Comparison of ENCODE assay signal across 14 cellular contexts in genomic region chr10:46020344-46020656, GRCh38. TPM values are rescaled to one million over a fixed set of nuclear protein-coding genes. Genes with fewer than 3 reads are reported as not detected.
DNase-seq lines count a peak whose midpoint lies in the region; ATAC-seq and TF ChIP-seq lines count a peak whose summit lies in the region.
"Had no signal": no experiment of that assay in that cellular context is flagged by ENCODE, and none has a peak within 500 bp of the region (broad histone marks: within the 10 kb centered on the region; RNA-seq: fewer than 3 reads in every experiment).

No MANE protein-coding gene starts in this region.

- TF ChIP-seq POLR2A in tibial nerve (IDR thresholded peaks at IDR 0.05) = no peak

- TF ChIP-seq CTCF in endodermal cell (conservative IDR thresholded peaks at IDR 0.05) (no peak), tibial nerve (IDR thresholded peaks at IDR 0.05) (no peak)

- H3K9me3 ChIP-seq in endodermal cell (ENCODE audit: control insufficient read depth, low read length) (no peaks in the 10 kb centered on the region), muscle layer of duodenum (ENCODE audit: control insufficient read depth in 1 of 2, low read length in 2 of 2) (no peaks in the 10 kb centered on the region), tibial nerve (no peaks in the 10 kb centered on the region)

- peaks cover 9% of the 10 kb centered on the region for H3K36me3 Mint-ChIP-seq in activated naive CD4-positive, alpha-beta T cell treated with anti-CD3 and anti-CD28 coated beads for 36 hours (ENCODE audit: low read depth)
- H3K36me3 Mint-ChIP-seq in endodermal cell (ENCODE audit: low read depth) = peaks cover 39% of the 10 kb centered on the region
- peaks cover 0 to 3% of the 10 kb centered on the region in 2 donors for H3K36me3 Mint-ChIP-seq in stimulated activated naive B cell treated with anti-CD40 and anti-IgM and Interleukin-4, amounts not matched to agents 10 μg/mL and 1 μg/mL and 100 μg/mL, for 72 hours

- H3K27me3 Mint-ChIP-seq in activated naive CD4-positive, alpha-beta T cell treated with anti-CD3 and anti-CD28 coated beads for 36 hours (ENCODE audit: low read depth) = no peaks in the 10 kb centered on the region
- no peaks in the 10 kb centered on the region for H3K27me3 Mint-ChIP-seq in endodermal cell (ENCODE audit: insufficient read depth)
- no peaks in the 10 kb centered on the region for H3K27me3 Mint-ChIP-seq in stimulated activated naive B cell treated with anti-CD40 and anti-IgM and Interleukin-4, amounts not matched to agents 10 μg/mL and 1 μg/mL and 100 μg/mL, for 72 hours

- H3K4me3 ChIP-seq in endodermal cell (ENCODE audit: low read length) (peak overlapping the region; percentile 33), muscle layer of duodenum (ENCODE audit: low read depth in 1 of 2, low read length in 2 of 2) (no peak overlapping the region), tibial nerve (no peak overlapping the region)

- no peak overlapping the region for H3K27ac ChIP-seq in endodermal cell (ENCODE audit: low read depth, low read length)
- H3K27ac ChIP-seq in muscle layer of duodenum (ENCODE audit: low read length) = peak overlapping the region; percentile 34
- H3K27ac ChIP-seq in tibial nerve = peak overlapping the region in 3 of 4 donors; percentile 8 to 21 (median 18)

- H3K27ac Mint-ChIP-seq in activated naive CD4-positive, alpha-beta T cell treated with anti-CD3 and anti-CD28 coated beads for 36 hours = peak overlapping the region; percentile 57
- H3K27ac Mint-ChIP-seq in endodermal cell = no peak overlapping the region
- no peak overlapping the region for H3K27ac Mint-ChIP-seq in stimulated activated naive B cell treated with anti-CD40 and anti-IgM and Interleukin-4, amounts not matched to agents 10 μg/mL and 1 μg/mL and 100 μg/mL, for 72 hours

- no peak for ATAC-seq in stimulated activated naive B cell treated with anti-CD40 and anti-IgM and Interleukin-4, amounts not matched to agents 10 μg/mL and 1 μg/mL and 100 μg/mL, for 72 hours (replicated peaks)
- no peak for ATAC-seq in HG03354 (IDR thresholded peaks at IDR 0.05; ENCODE audit: poor library complexity, severe bottlenecking, unreplicated experiment)

- H3K36me3 ChIP-seq in endodermal cell (ENCODE audit: control insufficient read depth, insufficient read depth, low read length) (peaks cover 43% of the 10 kb centered on the region), muscle layer of duodenum (ENCODE audit: control insufficient read depth in 1 of 2, insufficient read depth in 2 of 2, low read length in 2 of 2) (peaks cover 6 to 11% of the 10 kb centered on the region in 2 donors), tibial nerve (peaks cover 0 to 9% (median 0%) of the 10 kb centered on the region in 3 donors)

- peaks cover 12% of the 10 kb centered on the region for H3K4me1 ChIP-seq in endodermal cell (ENCODE audit: control insufficient read depth, insufficient read depth, low read length)
- peaks cover 40 to 59% of the 10 kb centered on the region in 2 donors for H3K4me1 ChIP-seq in muscle layer of duodenum (ENCODE audit: control insufficient read depth in 1 of 2, insufficient read depth in 2 of 2, low read length in 2 of 2)
- H3K4me1 ChIP-seq in tibial nerve = peaks cover 0 to 93% (median 38%) of the 10 kb centered on the region in 4 donors

- no peak for TF ChIP-seq EP300 in tibial nerve (IDR thresholded peaks at IDR 0.05)

- CTCF ChIA-PET in activated naive CD4-positive, alpha-beta T cell treated with anti-CD3 and anti-CD28 coated beads for 36 hours (lab: Charles Lee) = interaction anchor here (1.7 kb wide), 1 partner anchor 9 kb away, joined by 8 read pairs; no protein-coding TSS in a partner anchor

- H3K4me1 Mint-ChIP-seq in activated naive CD4-positive, alpha-beta T cell treated with anti-CD3 and anti-CD28 coated beads for 36 hours (ENCODE audit: low read depth) = peaks cover 71% of the 10 kb centered on the region
- peaks cover 50% of the 10 kb centered on the region for H3K4me1 Mint-ChIP-seq in endodermal cell
- peaks cover 30 to 73% of the 10 kb centered on the region in 2 donors for H3K4me1 Mint-ChIP-seq in stimulated activated naive B cell treated with anti-CD40 and anti-IgM and Interleukin-4, amounts not matched to agents 10 μg/mL and 1 μg/mL and 100 μg/mL, for 72 hours

- 71 to 100% methylated on average over 1 to 2 of the region's 3 CpGs for WGBS in endodermal cell (ENCODE audit: insufficient coverage in 1 of 2, insufficient read length in 1 of 2), 2 experiments
- 80 to 88% methylated on average over 3 of the region's 3 CpGs for whole genome bisulfite sequencing in tibial nerve, 2 donors

- no peak overlapping the region for H3K4me3 Mint-ChIP-seq in activated naive CD4-positive, alpha-beta T cell treated with anti-CD3 and anti-CD28 coated beads for 36 hours
- H3K4me3 Mint-ChIP-seq in endodermal cell = no peak overlapping the region
- no peak overlapping the region for H3K4me3 Mint-ChIP-seq in stimulated activated naive B cell treated with anti-CD40 and anti-IgM and Interleukin-4, amounts not matched to agents 10 μg/mL and 1 μg/mL and 100 μg/mL, for 72 hours

- DNase-seq in activated naive CD4-positive, alpha-beta T cell treated with anti-CD3 and anti-CD28 coated beads for 36 hours = no peak
- DNase-seq in activated naive CD4-positive, alpha-beta T cell (lab: John Stamatoyannopoulos, UW) = no peak
- DNase-seq in endodermal cell = no peak
- no peak for DNase-seq in tibial nerve (ENCODE audit: low spot score in 2 of 2)
- no peak for DNase-seq in stimulated activated naive B cell treated with anti-CD40 and anti-IgM and Interleukin-4, amounts not matched to agents 10 μg/mL and 1 μg/mL and 100 μg/mL, for 72 hours
- DNase-seq in GOT3 (lab: John Stamatoyannopoulos, UW) = no peak
- DNase-seq: activated CD4-positive, alpha-beta T cell treated with anti-CD3 and anti-CD28 coated beads for 48 hours; amniotic stem cell; NCI-H1417; NCI-H524 had no signal

- no peak overlapping the region for H3K9ac ChIP-seq in endodermal cell (ENCODE audit: extremely low read depth, low read length, poor library complexity, severe bottlenecking)

- intact Hi-C loops in activated naive CD4-positive, alpha-beta T cell treated with anti-CD3 and anti-CD28 coated beads for 36 hours (cut with micrococcal nuclease) = loop anchor here (1.0 to 10.0 kb wide), 3 partner anchors 9 to 598 kb away; partner anchors contain the start of gene ZFAND4

- H3K9me3 Mint-ChIP-seq in activated naive CD4-positive, alpha-beta T cell treated with anti-CD3 and anti-CD28 coated beads for 36 hours = no peaks in the 10 kb centered on the region
- H3K9me3 Mint-ChIP-seq in endodermal cell = no peaks in the 10 kb centered on the region
- H3K9me3 Mint-ChIP-seq in stimulated activated naive B cell treated with anti-CD40 and anti-IgM and Interleukin-4, amounts not matched to agents 10 μg/mL and 1 μg/mL and 100 μg/mL, for 72 hours = no peaks in the 10 kb centered on the region

- H3K27me3 ChIP-seq in endodermal cell (ENCODE audit: control insufficient read depth, insufficient read depth, low read length, poor library complexity, severe bottlenecking) = no peaks in the 10 kb centered on the region
- no peaks in the 10 kb centered on the region for H3K27me3 ChIP-seq in muscle layer of duodenum (ENCODE audit: low read depth, low read length)
- no peaks in the 10 kb centered on the region for H3K27me3 ChIP-seq in tibial nerve

RNA-seq across cellular contexts. Expression of gene NCOA4, which starts 10.1 kb away (rescaled TPM):
- total RNA-seq in activated naive CD4-positive, alpha-beta T cell treated with anti-CD3 and anti-CD28 coated beads for 36 hours = 10 to 100 TPM; 74.2 to 75.0 TPM
- total RNA-seq in endodermal cell (100 to 1,000 TPM; 157 to 200 TPM), tibial nerve (100 to 1,000 TPM in 3 of 4 donors, 10 to 100 TPM in 1; 84.3 to 135 (median 113) TPM)
- polyA plus RNA-seq in endodermal cell (2013, experiment 1 of 2) = 83.1 TPM
- polyA plus RNA-seq in endodermal cell (2013, experiment 2 of 2) = 79.4 TPM

RNA-seq across cellular contexts. Expression of gene MSMB, which starts 25.8 kb away (rescaled TPM):
- total RNA-seq in activated naive CD4-positive, alpha-beta T cell treated with anti-CD3 and anti-CD28 coated beads for 36 hours = not detected
- total RNA-seq in endodermal cell (1 to 10 TPM; 2.4 to 2.9 TPM), tibial nerve (not detected)
- polyA plus RNA-seq in endodermal cell (2013, experiment 1 of 2) = 1.00 TPM
- not detected for polyA plus RNA-seq in endodermal cell (2013, experiment 2 of 2)
- total RNA-seq: subcutaneous adipose tissue had no signal
- polyA plus RNA-seq: neural cell had no signal

RNA-seq across cellular contexts. Expression of gene TIMM23, which starts 48.0 kb away (rescaled TPM):
- 10 to 100 TPM; 52.5 to 54.3 TPM for total RNA-seq in activated naive CD4-positive, alpha-beta T cell treated with anti-CD3 and anti-CD28 coated beads for 36 hours
- total RNA-seq in endodermal cell (10 to 100 TPM; 86.3 to 88.5 TPM), tibial nerve (10 to 100 TPM; 29.6 to 42.9 (median 35.7) TPM)
- polyA plus RNA-seq in endodermal cell (2013, experiment 1 of 2) = 77.8 TPM
- 68.3 TPM for polyA plus RNA-seq in endodermal cell (2013, experiment 2 of 2)
